15 cellular contexts compared by ENCODE assay signal in the genomic region with DNA sequence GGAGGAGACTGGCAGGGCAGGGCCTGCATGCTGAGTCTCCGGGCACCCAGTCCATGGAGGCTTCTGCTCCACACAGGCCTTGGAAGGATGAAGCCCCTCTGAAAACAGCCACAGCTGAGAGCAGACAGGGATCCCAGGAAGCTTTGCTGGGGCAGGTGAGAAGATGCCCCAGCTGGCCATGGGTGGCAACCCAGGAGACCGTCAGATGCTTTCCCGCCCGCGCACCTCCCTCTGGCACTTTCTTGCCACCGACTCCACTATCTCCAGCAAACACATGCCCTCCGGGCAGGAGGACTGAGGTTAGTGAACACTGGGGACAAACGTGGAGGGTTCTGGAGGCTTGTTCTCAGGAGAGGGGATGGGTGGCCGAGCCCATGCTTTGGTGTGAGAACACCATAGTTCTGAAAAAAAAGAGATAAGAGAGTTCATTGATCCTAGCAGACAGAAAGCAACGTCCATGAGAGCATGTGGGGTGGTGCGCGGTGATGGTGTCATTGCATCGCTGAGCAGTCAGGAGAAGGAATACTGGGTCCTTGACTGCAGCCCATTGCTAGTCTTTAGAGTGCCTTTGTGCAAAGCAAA. TPM values are rescaled to one million over a fixed set of nuclear protein-coding genes. Genes with fewer than 3 reads are reported as not detected.
DNase-seq lines count a peak whose midpoint lies in the region; ATAC-seq and TF ChIP-seq lines count a peak whose summit lies in the region.
"Had no signal": no experiment of that assay in that cellular context is flagged by ENCODE, and none has a peak within 500 bp of the region (broad histone marks: within the 10 kb centered on the region; RNA-seq: fewer than 3 reads in every experiment).

No MANE protein-coding gene starts in this region.

- POLR2A ChIA-PET in activated CD8-positive, alpha-beta T cell treated with anti-CD3 and anti-CD28 coated beads for 36 hours (lab: Charles Lee): interaction anchor here (1.0 kb wide), 1 partner anchor 22 kb away, joined by 4 read pairs; no protein-coding TSS in a partner anchor

- H3K9me3 Mint-ChIP-seq in activated CD8-positive, alpha-beta T cell treated with anti-CD3 and anti-CD28 coated beads for 36 hours: no peaks in the 10 kb centered on the region

- no peak overlapping the region for H3K4me3 ChIP-seq in heart right ventricle
- H3K4me3 ChIP-seq in lower lobe of right lung: no peak overlapping the region
- no peak overlapping the region for H3K4me3 ChIP-seq in upper lobe of left lung
- H3K4me3 ChIP-seq: stomach had no signal

- H3K27ac Mint-ChIP-seq in activated CD8-positive, alpha-beta T cell treated with anti-CD3 and anti-CD28 coated beads for 36 hours: peak overlapping the region; percentile 90

- H3K27me3 ChIP-seq in heart right ventricle (no peaks in the 10 kb centered on the region), lower lobe of right lung (ENCODE audit: low read depth) (no peaks in the 10 kb centered on the region), upper lobe of left lung (no peaks in the 10 kb centered on the region)
- H3K27me3 ChIP-seq: ascending aorta, stomach had no signal

- H3K36me3 ChIP-seq in heart right ventricle (peaks cover 0 to 11% (median 0%) of the 10 kb centered on the region in 9 donors), lower lobe of right lung (peaks cover 7% of the 10 kb centered on the region), upper lobe of left lung (no peaks in the 10 kb centered on the region)

- no peaks in the 10 kb centered on the region for H3K27me3 Mint-ChIP-seq in activated CD8-positive, alpha-beta T cell treated with anti-CD3 and anti-CD28 coated beads for 36 hours

- no peaks in the 10 kb centered on the region for H3K9me3 ChIP-seq in heart right ventricle
- H3K9me3 ChIP-seq in lower lobe of right lung: no peaks in the 10 kb centered on the region
- H3K9me3 ChIP-seq in upper lobe of left lung: no peaks in the 10 kb centered on the region
- H3K9me3 ChIP-seq: ascending aorta, stomach had no signal

- H3K4me1 Mint-ChIP-seq in activated CD8-positive, alpha-beta T cell treated with anti-CD3 and anti-CD28 coated beads for 36 hours (ENCODE audit: low read depth): peaks cover 59% of the 10 kb centered on the region

- no peak for TF ChIP-seq POLR2A in upper lobe of left lung (IDR thresholded peaks at IDR 0.05)

- no peak for TF ChIP-seq EP300 in upper lobe of left lung (IDR thresholded peaks at IDR 0.05)

- H3K4me1 ChIP-seq in heart right ventricle (peaks cover 18 to 64% (median 39%) of the 10 kb centered on the region in 9 donors), lower lobe of right lung (peaks cover 56% of the 10 kb centered on the region), upper lobe of left lung (peaks cover 35 to 38% (median 37%) of the 10 kb centered on the region in 4 donors)

- peak overlapping the region in 3 of 10 donors; percentile 87 to 92 (median 90) for H3K27ac ChIP-seq in heart right ventricle
- H3K27ac ChIP-seq in lower lobe of right lung: peak overlapping the region; percentile 87
- H3K27ac ChIP-seq in upper lobe of left lung: peak overlapping the region in 3 of 4 donors; percentile 51 to 88 (median 87)
- H3K27ac ChIP-seq: KMS-11 had no signal

- peaks cover 8% of the 10 kb centered on the region for H3K36me3 Mint-ChIP-seq in activated CD8-positive, alpha-beta T cell treated with anti-CD3 and anti-CD28 coated beads for 36 hours (ENCODE audit: low read depth)

- CTCF ChIA-PET in activated CD8-positive, alpha-beta T cell treated with anti-CD3 and anti-CD28 coated beads for 36 hours (lab: Charles Lee): interaction anchor here (0.6 to 2.7 kb wide), 4 partner anchors 9 to 20 kb away, joined by 3 to 16 read pairs (median 4); no protein-coding TSS in a partner anchor

- 82 to 87% methylated on average over 13 of the region's 13 CpGs for WGBS in heart right ventricle, 2 donors
- 80 to 88% methylated on average over 12 to 13 of the region's 13 CpGs for WGBS in upper lobe of left lung, 2 donors

- no peak for TF ChIP-seq CTCF in heart right ventricle (IDR thresholded peaks at IDR 0.05)
- no peak for TF ChIP-seq CTCF in activated CD8-positive, alpha-beta T cell treated with anti-CD3 and anti-CD28 coated beads for 36 hours (IDR thresholded peaks at IDR 0.05)
- TF ChIP-seq CTCF in lower lobe of right lung (IDR thresholded peaks at IDR 0.05): no peak
- no peak for TF ChIP-seq CTCF in upper lobe of left lung (IDR thresholded peaks at IDR 0.05)

- intact Hi-C loops in Right ventricle myocardium inferior (cut with DNase I) (no loop called here), heart right ventricle (cut with DNase I) (no loop called here), lower lobe of right lung (cut with DNase I) (no loop called here)
- intact Hi-C loops in activated CD8-positive, alpha-beta T cell treated with anti-CD3 and anti-CD28 coated beads for 36 hours (cut with micrococcal nuclease): no loop called here

- DNase-seq in Right ventricle myocardium inferior (ENCODE audit: missing footprints) (peak; percentile 28), heart right ventricle (no peak), lower lobe of right lung (peak; percentile 28), upper lobe of left lung (no peak), GF-D8 (lab: John Stamatoyannopoulos, UW) (no peak), HT-29 (ENCODE audit: low spot score) (no peak), HuH-7 (ENCODE audit: low spot score) (no peak)
- DNase-seq in activated CD8-positive, alpha-beta T cell treated with anti-CD3 and anti-CD28 coated beads for 36 hours: no peak
- DNase-seq: NCI-H1417 treated with DMSO at 0.1 percent for 48 hours, stomach had no signal

- H3K4me3 Mint-ChIP-seq in activated CD8-positive, alpha-beta T cell treated with anti-CD3 and anti-CD28 coated beads for 36 hours: no peak overlapping the region

- ATAC-seq in Right ventricle myocardium inferior: no peak
- ATAC-seq in heart right ventricle: no peak
- ATAC-seq in activated CD8-positive, alpha-beta T cell treated with anti-CD3 and anti-CD28 coated beads for 36 hours: no peak
- no peak for ATAC-seq in lower lobe of right lung
- ATAC-seq in upper lobe of left lung (ENCODE audit: low FRiP score in 2 of 2): no peak

RNA-seq across cellular contexts. Expression of gene C1QTNF6, which starts 2.3 kb away (rescaled TPM):
- 1.6 TPM for total RNA-seq in Right ventricle myocardium inferior
- total RNA-seq in heart right ventricle: 1 to 10 TPM in 8 of 10 donors, under 1 TPM in 2; 0.51 to 6.4 (median 1.4) TPM
- 1 to 10 TPM; 2.9 to 4.1 TPM for polyA plus RNA-seq in heart right ventricle
- total RNA-seq in activated CD8-positive, alpha-beta T cell treated with anti-CD3 and anti-CD28 coated beads for 36 hours: 1 to 10 TPM; 6.4 TPM
- 5.3 TPM for total RNA-seq in lower lobe of right lung
- 1 to 10 TPM; 2.1 to 8.4 (median 4.7) TPM for total RNA-seq in upper lobe of left lung
- 7.1 and 8.3 TPM in 2 replicates for total RNA-seq in HT-29 (2014; rRNA removed; shearing (Covaris generic))

RNA-seq across cellular contexts. Expression of gene SSTR3, which starts 26.5 kb away (rescaled TPM):
- total RNA-seq in Right ventricle myocardium inferior: not detected
- not detected for total RNA-seq in heart right ventricle
- polyA plus RNA-seq in heart right ventricle: not detected
- 1 to 10 TPM; 7.9 to 8.5 TPM for total RNA-seq in activated CD8-positive, alpha-beta T cell treated with anti-CD3 and anti-CD28 coated beads for 36 hours
- total RNA-seq in lower lobe of right lung: not detected
- under 1 TPM in 2 of 6 donors, not detected in 4; 0.06 to 0.13 TPM for total RNA-seq in upper lobe of left lung
- total RNA-seq in HT-29 (2014; rRNA removed; shearing (Covaris generic)): not detected in 2 replicates
- total RNA-seq: ascending aorta, dermis microvascular lymphatic vessel endothelial cell, lower leg skin, skeletal muscle tissue had no signal

RNA-seq across cellular contexts. Expression of gene IL2RB, which starts 36.0 kb away (rescaled TPM):
- total RNA-seq in Right ventricle myocardium inferior: 1.3 TPM
- 10 to 100 TPM in 1 of 10 donors, 1 to 10 TPM in 3, under 1 TPM in 6; 0.19 to 10.3 (median 0.75) TPM for total RNA-seq in heart right ventricle
- under 1 TPM; 0.16 to 0.22 TPM for polyA plus RNA-seq in heart right ventricle
- total RNA-seq in activated CD8-positive, alpha-beta T cell treated with anti-CD3 and anti-CD28 coated beads for 36 hours: 100 to 1,000 TPM; 263 to 268 TPM
- total RNA-seq in lower lobe of right lung: 10.2 TPM
- 1 to 10 TPM; 3.4 to 9.4 (median 5.8) TPM for total RNA-seq in upper lobe of left lung
- not detected in 2 replicates for total RNA-seq in HT-29 (2014; rRNA removed; shearing (Covaris generic))
- total RNA-seq: dermis microvascular lymphatic vessel endothelial cell had no signal

RNA-seq across cellular contexts. Expression of gene RAC2, which starts 58.3 kb away (rescaled TPM):
- 6.9 TPM for total RNA-seq in Right ventricle myocardium inferior
- total RNA-seq in heart right ventricle: 10 to 100 TPM in 1 of 10 donors, 1 to 10 TPM in 9; 1.1 to 37.1 (median 3.5) TPM
- polyA plus RNA-seq in heart right ventricle: 1 to 10 TPM; 1.4 to 5.0 TPM
- 100 to 1,000 TPM; 699 to 717 TPM for total RNA-seq in activated CD8-positive, alpha-beta T cell treated with anti-CD3 and anti-CD28 coated beads for 36 hours
- 111 TPM for total RNA-seq in lower lobe of right lung
- 100 to 1,000 TPM in 1 of 6 donors, 10 to 100 TPM in 5; 22.1 to 126 (median 65.2) TPM for total RNA-seq in upper lobe of left lung
- 6.7 and 7.3 TPM in 2 replicates for total RNA-seq in HT-29 (2014; rRNA removed; shearing (Covaris generic))

Comparison
In these comparisons a context has a peak if more than half of its experiments do, and no peak if none do; other contexts are left out.
1. DNase-seq: peak in Right ventricle myocardium inferior (single experiment) and lower lobe of right lung (single experiment); none in heart right ventricle (0 of 2), activated CD8-positive, alpha-beta T cell treated with anti-CD3 and anti-CD28 coated beads for 36 hours (single experiment), upper lobe of left lung (0 of 2), GF-D8 (single experiment), HT-29 (single experiment) and HuH-7 (single experiment).
2. RNA of gene IL2RB, which starts 36.0 kb away (total RNA-seq): 263 to 268 TPM in activated CD8-positive, alpha-beta T cell treated with anti-CD3 and anti-CD28 coated beads for 36 hours; 10.2 TPM in lower lobe of right lung (single experiment), 3.4 to 9.4 TPM in upper lobe of left lung, 1.3 TPM in Right ventricle myocardium inferior (single experiment), 0.19 to 10.3 TPM in heart right ventricle and not detected in HT-29; every median in the first group is over 10 times any median in the second.